In the genomic region with DNA sequence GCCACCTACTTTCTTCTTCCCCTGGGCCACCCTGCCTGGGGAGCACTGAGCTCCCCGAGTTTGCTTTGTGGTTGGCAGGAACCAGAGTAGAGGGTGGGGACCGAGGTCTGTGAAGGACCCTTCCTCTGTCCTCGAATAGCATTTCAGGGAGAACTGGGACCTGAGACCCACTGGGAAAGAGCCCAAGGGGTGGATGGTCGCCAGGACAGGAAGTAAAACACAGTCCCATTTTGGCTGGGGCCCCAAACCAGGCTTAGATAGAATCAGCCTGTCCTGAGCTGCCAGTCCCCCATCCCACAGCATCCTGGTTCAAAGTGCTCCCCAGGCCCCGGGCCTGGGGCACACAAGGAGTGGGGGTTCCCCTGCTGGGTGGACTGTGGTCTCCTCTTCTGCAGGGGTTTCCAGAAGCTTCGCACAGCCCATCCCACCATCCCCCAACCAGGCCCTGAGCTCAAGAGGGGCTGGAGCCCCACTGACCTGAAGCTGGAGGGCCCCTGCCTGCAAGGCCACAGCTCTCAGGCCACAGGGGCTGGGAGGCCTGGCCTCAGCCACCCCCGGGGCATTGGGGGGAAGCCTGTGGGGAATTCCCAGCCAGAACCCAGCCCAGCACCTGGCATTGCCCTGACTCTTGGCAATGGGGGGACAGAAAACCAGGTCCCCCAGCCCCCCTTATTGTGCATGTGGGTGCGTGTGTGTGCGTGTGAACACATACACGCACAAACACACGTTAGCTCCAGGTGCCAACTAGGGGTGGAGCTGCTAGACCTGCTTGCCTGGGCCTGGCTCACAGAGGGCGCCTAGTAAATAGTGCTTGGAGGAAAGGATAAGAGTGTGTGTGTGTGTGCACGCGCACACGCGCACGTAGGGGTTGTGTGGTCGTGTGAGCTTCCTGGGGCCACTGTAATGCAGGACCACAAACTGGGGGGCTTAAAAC, we compare ENCODE assay signal across 1 cellular context.
TF ChIP-seq lines count a peak whose summit lies in the region.

No MANE protein-coding gene starts in this region.

TF ChIP-seq in HepG2, 621 proteins besides CTCF, POLR2A, EP300 and RAD21 (continues in another document):
- TF ChIP-seq, protein P1, sequence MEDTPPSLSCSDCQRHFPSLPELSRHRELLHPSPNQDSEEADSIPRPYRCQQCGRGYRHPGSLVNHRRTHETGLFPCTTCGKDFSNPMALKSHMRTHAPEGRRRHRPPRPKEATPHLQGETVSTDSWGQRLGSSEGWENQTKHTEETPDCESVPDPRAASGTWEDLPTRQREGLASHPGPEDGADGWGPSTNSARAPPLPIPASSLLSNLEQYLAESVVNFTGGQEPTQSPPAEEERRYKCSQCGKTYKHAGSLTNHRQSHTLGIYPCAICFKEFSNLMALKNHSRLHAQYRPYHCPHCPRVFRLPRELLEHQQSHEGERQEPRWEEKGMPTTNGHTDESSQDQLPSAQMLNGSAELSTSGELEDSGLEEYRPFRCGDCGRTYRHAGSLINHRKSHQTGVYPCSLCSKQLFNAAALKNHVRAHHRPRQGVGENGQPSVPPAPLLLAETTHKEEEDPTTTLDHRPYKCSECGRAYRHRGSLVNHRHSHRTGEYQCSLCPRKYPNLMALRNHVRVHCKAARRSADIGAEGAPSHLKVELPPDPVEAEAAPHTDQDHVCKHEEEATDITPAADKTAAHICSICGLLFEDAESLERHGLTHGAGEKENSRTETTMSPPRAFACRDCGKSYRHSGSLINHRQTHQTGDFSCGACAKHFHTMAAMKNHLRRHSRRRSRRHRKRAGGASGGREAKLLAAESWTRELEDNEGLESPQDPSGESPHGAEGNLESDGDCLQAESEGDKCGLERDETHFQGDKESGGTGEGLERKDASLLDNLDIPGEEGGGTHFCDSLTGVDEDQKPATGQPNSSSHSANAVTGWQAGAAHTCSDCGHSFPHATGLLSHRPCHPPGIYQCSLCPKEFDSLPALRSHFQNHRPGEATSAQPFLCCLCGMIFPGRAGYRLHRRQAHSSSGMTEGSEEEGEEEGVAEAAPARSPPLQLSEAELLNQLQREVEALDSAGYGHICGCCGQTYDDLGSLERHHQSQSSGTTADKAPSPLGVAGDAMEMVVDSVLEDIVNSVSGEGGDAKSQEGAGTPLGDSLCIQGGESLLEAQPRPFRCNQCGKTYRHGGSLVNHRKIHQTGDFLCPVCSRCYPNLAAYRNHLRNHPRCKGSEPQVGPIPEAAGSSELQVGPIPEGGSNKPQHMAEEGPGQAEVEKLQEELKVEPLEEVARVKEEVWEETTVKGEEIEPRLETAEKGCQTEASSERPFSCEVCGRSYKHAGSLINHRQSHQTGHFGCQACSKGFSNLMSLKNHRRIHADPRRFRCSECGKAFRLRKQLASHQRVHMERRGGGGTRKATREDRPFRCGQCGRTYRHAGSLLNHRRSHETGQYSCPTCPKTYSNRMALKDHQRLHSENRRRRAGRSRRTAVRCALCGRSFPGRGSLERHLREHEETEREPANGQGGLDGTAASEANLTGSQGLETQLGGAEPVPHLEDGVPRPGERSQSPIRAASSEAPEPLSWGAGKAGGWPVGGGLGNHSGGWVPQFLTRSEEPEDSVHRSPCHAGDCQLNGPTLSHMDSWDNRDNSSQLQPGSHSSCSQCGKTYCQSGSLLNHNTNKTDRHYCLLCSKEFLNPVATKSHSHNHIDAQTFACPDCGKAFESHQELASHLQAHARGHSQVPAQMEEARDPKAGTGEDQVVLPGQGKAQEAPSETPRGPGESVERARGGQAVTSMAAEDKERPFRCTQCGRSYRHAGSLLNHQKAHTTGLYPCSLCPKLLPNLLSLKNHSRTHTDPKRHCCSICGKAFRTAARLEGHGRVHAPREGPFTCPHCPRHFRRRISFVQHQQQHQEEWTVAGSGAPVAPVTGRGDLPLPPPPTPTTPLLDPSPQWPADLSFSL (CRISPR knock-in tag; IDR thresholded peaks at IDR 0.05), result peak; percentile 86; the same call in 1 of the 2 replicates
- TF ChIP-seq ZNF431 (CRISPR knock-in tag; IDR thresholded peaks at IDR 0.05; ENCODE audit: borderline replicate concordance, low read depth) (no peak), IKZF1 (IDR thresholded peaks at IDR 0.05) (no peak), ZNF33B (CRISPR knock-in tag; IDR thresholded peaks at IDR 0.05) (peak; percentile 14; the same call in 1 of the 2 replicates), ATM (IDR thresholded peaks at IDR 0.05; ENCODE audit: borderline replicate concordance) (no peak), HOXA3 (CRISPR knock-in tag; IDR thresholded peaks at IDR 0.05) (peak; percentile 31; the same call in 1 of the 2 replicates), NR2F6 (IDR thresholded peaks at IDR 0.05) (no peak; the same call in 1 of the 2 replicates), NR2F6 (CRISPR knock-in tag; IDR thresholded peaks at IDR 0.05) (peak; percentile 8; the same call in 1 of the 2 replicates), SALL1 (CRISPR knock-in tag; IDR thresholded peaks at IDR 0.05) (no peak), TEAD2 (CRISPR knock-in tag; IDR thresholded peaks at IDR 0.05) (no peak), ONECUT2 (CRISPR knock-in tag; IDR thresholded peaks at IDR 0.05) (no peak), NONO (IDR thresholded peaks at IDR 0.05) (no peak), NONO (CRISPR knock-in tag; conservative IDR thresholded peaks at IDR 0.05) (0 out of 2 replicates have a peak, but pooled peaks have one; percentile 31), PHF20 (CRISPR knock-in tag; IDR thresholded peaks at IDR 0.05) (no peak), NFKBIZ (CRISPR knock-in tag; IDR thresholded peaks at IDR 0.05) (0 out of 2 replicates have a peak, but pooled peaks have one; percentile 10), MED13 (CRISPR knock-in tag; IDR thresholded peaks at IDR 0.05) (no peak), PCBP1 (IDR thresholded peaks at IDR 0.05; ENCODE audit: borderline replicate concordance, low read depth, low read length) (no peak), ZBTB38 (CRISPR knock-in tag; IDR thresholded peaks at IDR 0.05) (peak; percentile 96), PLRG1 (conservative IDR thresholded peaks at IDR 0.05) (no peak), IKZF4 (CRISPR knock-in tag; IDR thresholded peaks at IDR 0.05; ENCODE audit: borderline replicate concordance, low read depth, not compliant biosample characterization) (no peak), ZSCAN30 (CRISPR knock-in tag; IDR thresholded peaks at IDR 0.05) (0 out of 2 replicates have a peak, but pooled peaks have one; percentile 39), HDAC2 (CRISPR knock-in tag; IDR thresholded peaks at IDR 0.05) (peak; percentile 6; the same call in 1 of the 2 replicates), MAFG (CRISPR knock-in tag; IDR thresholded peaks at IDR 0.05) (no peak), ZNF761 (CRISPR knock-in tag; conservative IDR thresholded peaks at IDR 0.05) (no peak), ZNF567 (CRISPR knock-in tag; IDR thresholded peaks at IDR 0.05; ENCODE audit: borderline replicate concordance) (no peak), ZNF382 (CRISPR knock-in tag; IDR thresholded peaks at IDR 0.05; ENCODE audit: borderline replicate concordance) (no peak), SCMH1 (CRISPR knock-in tag; IDR thresholded peaks at IDR 0.05; ENCODE audit: borderline replicate concordance) (no peak), HOXD1 (CRISPR knock-in tag; IDR thresholded peaks at IDR 0.05) (no peak), MTF1 (CRISPR knock-in tag; IDR thresholded peaks at IDR 0.05) (no peak), NR1H2 (CRISPR knock-in tag; IDR thresholded peaks at IDR 0.05; ENCODE audit: borderline replicate concordance, low read depth) (no peak), NCOR1 (IDR thresholded peaks at IDR 0.05; ENCODE audit: borderline replicate concordance, low read length) (no peak), ZBTB42 (CRISPR knock-in tag; IDR thresholded peaks at IDR 0.05) (peak; percentile 64), ZNF841 (CRISPR knock-in tag; IDR thresholded peaks at IDR 0.05; ENCODE audit: borderline replicate concordance) (no peak), ZMAT3 (CRISPR knock-in tag; conservative IDR thresholded peaks at IDR 0.05) (peak; percentile 62; the same call in 1 of the 2 replicates), NCOA1 (CRISPR knock-in tag; IDR thresholded peaks at IDR 0.05) (0 out of 2 replicates have a peak, but pooled peaks have one; percentile 33), ZFYVE20 (CRISPR knock-in tag; IDR thresholded peaks at IDR 0.05; ENCODE audit: borderline replicate concordance, low read depth) (no peak), ZNF883 (CRISPR knock-in tag; IDR thresholded peaks at IDR 0.05; ENCODE audit: not compliant biosample characterization) (peak; percentile 8), ZNF143 (CRISPR knock-in tag; IDR thresholded peaks at IDR 0.05) (no peak), JDP2 (CRISPR knock-in tag; IDR thresholded peaks at IDR 0.05; ENCODE audit: borderline replicate concordance) (no peak), ZNF296 (CRISPR knock-in tag; conservative IDR thresholded peaks at IDR 0.05) (no peak), SOX5 (CRISPR knock-in tag; IDR thresholded peaks at IDR 0.05; ENCODE audit: borderline replicate concordance) (no peak; the same call in 1 of the 2 replicates)
- TF ChIP-seq, protein P2, sequence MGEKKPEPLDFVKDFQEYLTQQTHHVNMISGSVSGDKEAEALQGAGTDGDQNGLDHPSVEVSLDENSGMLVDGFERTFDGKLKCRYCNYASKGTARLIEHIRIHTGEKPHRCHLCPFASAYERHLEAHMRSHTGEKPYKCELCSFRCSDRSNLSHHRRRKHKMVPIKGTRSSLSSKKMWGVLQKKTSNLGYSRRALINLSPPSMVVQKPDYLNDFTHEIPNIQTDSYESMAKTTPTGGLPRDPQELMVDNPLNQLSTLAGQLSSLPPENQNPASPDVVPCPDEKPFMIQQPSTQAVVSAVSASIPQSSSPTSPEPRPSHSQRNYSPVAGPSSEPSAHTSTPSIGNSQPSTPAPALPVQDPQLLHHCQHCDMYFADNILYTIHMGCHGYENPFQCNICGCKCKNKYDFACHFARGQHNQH (CRISPR knock-in tag; IDR thresholded peaks at IDR 0.05), result peak; percentile 11
- TF ChIP-seq, protein P3, sequence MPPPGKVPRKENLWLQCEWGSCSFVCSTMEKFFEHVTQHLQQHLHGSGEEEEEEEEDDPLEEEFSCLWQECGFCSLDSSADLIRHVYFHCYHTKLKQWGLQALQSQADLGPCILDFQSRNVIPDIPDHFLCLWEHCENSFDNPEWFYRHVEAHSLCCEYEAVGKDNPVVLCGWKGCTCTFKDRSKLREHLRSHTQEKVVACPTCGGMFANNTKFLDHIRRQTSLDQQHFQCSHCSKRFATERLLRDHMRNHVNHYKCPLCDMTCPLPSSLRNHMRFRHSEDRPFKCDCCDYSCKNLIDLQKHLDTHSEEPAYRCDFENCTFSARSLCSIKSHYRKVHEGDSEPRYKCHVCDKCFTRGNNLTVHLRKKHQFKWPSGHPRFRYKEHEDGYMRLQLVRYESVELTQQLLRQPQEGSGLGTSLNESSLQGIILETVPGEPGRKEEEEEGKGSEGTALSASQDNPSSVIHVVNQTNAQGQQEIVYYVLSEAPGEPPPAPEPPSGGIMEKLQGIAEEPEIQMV (CRISPR knock-in tag; IDR thresholded peaks at IDR 0.05; ENCODE audit: low read depth), result 0 out of 2 replicates have a peak, but pooled peaks have one; percentile 30
- TF ChIP-seq, protein P4, sequence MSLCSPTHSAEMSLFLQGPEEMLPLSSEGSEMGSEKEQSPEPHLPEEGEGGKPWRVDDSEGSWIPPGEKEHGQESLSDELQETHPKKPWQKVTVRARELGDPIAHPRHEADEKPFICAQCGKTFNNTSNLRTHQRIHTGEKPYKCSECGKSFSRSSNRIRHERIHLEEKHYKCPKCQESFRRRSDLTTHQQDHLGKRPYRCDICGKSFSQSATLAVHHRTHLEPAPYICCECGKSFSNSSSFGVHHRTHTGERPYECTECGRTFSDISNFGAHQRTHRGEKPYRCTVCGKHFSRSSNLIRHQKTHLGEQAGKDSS (CRISPR knock-in tag; IDR thresholded peaks at IDR 0.05; ENCODE audit: borderline replicate concordance, low read depth), result peak; percentile 59; the same call in 1 of the 2 replicates
- TF ChIP-seq, protein P5, sequence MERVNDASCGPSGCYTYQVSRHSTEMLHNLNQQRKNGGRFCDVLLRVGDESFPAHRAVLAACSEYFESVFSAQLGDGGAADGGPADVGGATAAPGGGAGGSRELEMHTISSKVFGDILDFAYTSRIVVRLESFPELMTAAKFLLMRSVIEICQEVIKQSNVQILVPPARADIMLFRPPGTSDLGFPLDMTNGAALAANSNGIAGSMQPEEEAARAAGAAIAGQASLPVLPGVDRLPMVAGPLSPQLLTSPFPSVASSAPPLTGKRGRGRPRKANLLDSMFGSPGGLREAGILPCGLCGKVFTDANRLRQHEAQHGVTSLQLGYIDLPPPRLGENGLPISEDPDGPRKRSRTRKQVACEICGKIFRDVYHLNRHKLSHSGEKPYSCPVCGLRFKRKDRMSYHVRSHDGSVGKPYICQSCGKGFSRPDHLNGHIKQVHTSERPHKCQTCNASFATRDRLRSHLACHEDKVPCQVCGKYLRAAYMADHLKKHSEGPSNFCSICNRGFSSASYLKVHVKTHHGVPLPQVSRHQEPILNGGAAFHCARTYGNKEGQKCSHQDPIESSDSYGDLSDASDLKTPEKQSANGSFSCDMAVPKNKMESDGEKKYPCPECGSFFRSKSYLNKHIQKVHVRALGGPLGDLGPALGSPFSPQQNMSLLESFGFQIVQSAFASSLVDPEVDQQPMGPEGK (CRISPR knock-in tag; IDR thresholded peaks at IDR 0.05), result peak; percentile 36
- TF ChIP-seq, protein P6, sequence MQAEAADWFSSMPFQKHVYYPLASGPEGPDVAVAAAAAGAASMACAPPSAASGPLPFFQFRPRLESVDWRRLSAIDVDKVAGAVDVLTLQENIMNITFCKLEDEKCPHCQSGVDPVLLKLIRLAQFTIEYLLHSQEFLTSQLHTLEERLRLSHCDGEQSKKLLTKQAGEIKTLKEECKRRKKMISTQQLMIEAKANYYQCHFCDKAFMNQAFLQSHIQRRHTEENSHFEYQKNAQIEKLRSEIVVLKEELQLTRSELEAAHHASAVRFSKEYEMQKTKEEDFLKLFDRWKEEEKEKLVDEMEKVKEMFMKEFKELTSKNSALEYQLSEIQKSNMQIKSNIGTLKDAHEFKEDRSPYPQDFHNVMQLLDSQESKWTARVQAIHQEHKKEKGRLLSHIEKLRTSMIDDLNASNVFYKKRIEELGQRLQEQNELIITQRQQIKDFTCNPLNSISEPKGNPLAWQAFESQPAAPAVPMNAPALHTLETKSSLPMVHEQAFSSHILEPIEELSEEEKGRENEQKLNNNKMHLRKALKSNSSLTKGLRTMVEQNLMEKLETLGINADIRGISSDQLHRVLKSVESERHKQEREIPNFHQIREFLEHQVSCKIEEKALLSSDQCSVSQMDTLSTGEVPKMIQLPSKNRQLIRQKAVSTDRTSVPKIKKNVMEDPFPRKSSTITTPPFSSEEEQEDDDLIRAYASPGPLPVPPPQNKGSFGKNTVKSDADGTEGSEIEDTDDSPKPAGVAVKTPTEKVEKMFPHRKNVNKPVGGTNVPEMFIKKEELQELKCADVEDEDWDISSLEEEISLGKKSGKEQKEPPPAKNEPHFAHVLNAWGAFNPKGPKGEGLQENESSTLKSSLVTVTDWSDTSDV (CRISPR knock-in tag; IDR thresholded peaks at IDR 0.05), result no peak
- TF ChIP-seq, protein P7, sequence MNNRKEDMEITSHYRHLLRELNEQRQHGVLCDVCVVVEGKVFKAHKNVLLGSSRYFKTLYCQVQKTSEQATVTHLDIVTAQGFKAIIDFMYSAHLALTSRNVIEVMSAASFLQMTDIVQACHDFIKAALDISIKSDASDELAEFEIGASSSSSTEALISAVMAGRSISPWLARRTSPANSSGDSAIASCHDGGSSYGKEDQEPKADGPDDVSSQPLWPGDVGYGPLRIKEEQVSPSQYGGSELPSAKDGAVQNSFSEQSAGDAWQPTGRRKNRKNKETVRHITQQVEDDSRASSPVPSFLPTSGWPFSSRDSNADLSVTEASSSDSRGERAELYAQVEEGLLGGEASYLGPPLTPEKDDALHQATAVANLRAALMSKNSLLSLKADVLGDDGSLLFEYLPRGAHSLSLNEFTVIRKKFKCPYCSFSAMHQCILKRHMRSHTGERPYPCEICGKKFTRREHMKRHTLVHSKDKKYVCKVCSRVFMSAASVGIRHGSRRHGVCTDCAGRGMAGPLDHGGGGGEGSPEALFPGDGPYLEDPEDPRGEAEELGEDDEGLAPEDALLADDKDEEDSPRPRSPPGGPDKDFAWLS (CRISPR knock-in tag; IDR thresholded peaks at IDR 0.05; ENCODE audit: borderline replicate concordance), result no peak; the same call in 1 of the 2 replicates
